In the genomic region with DNA sequence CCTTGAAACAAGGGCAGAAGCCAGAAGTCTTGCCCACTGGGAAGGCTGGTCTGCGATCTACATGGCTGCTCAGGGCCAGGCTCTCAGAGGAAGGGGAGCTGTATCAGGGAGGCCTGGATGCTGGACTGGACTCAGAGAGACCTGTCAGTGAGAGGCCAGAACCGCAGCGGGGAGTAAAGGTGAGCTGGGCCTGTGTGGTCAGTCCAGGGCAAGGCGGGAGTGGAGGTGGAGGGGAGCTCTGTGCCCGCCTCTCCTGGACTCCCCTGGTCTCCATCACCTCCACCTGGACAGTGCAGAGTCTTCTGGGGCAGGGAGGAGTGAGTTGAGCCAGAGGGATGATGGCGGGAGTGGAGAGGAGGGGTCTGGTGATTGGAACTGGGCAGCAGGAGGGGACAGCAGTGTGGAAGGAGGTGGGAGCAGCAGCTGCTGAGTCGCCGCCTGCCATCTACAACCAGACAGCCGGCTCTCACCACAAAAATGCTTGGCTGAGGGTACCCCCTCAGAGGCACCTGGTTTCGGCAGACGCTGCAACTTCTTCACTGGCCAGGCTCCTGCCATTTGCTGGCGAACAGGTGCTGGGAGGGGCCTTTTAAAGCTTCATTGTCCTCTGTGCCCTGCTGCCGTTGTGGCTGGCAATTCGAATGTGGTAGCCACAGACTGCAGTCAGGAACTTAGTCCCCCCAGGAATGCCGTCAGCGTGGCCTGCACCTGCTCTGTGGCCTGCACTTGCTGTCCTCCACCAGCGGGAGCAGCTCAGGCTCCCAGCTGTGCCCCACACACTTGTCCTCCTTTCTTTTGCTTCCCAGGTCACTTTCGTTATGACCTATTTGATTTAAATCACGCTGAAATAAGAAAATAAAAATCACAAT, we compare ENCODE assay signal across 8 cellular contexts. TPM values are rescaled to one million over a fixed set of nuclear protein-coding genes. Genes with fewer than 3 reads are reported as not detected.
DNase-seq lines count a peak whose midpoint lies in the region; ATAC-seq and TF ChIP-seq lines count a peak whose summit lies in the region.

No MANE protein-coding gene starts in this region.

- H3K9me3 Mint-ChIP-seq in CD4-positive, alpha-beta memory T cell = no peaks in the 10 kb centered on the region

- intact Hi-C loops in left colon (cut with DNase I, micrococcal nuclease) (no loop called here), thyroid gland (cut with DNase I) (no loop called here)
- intact Hi-C loops in CD4-positive, alpha-beta memory T cell (cut with micrococcal nuclease) = no loop called here

- POLR2A ChIA-PET in CD4-positive, alpha-beta memory T cell (lab: Charles Lee; ENCODE audit: partially characterized antibody) = no interaction called here

- TF ChIP-seq POLR2A in thyroid gland (IDR thresholded peaks at IDR 0.05) = no peak

- H3K27ac ChIP-seq in angular gyrus (ENCODE audit: low read depth, low read length) (peak overlapping the region; percentile 99), thyroid gland (peak overlapping the region; percentile 91 to 97 (median 96))
- H3K27ac ChIP-seq in CD4-positive, alpha-beta memory T cell (ENCODE audit: low read depth, low read length) = no peak overlapping the region

- peak in 3 of 6 experiments; percentile 13 to 44 (median 34) for TF ChIP-seq CTCF in thyroid gland (IDR thresholded peaks at IDR 0.05)

- no peak overlapping the region for H3K4me3 Mint-ChIP-seq in CD4-positive, alpha-beta memory T cell

- H3K27me3 ChIP-seq in thyroid gland = no peaks in the 10 kb centered on the region
- no peaks in the 10 kb centered on the region for H3K27me3 ChIP-seq in CD4-positive, alpha-beta memory T cell (ENCODE audit: insufficient read depth, low read length)

- H3K4me3 ChIP-seq in thyroid gland (replicated peaks in 1 of 3) = peak overlapping the region in 1 of 3 donors; percentile 46
- H3K4me3 ChIP-seq in CD4-positive, alpha-beta memory T cell (ENCODE audit: low read length in 2 of 2) = no peak overlapping the region

- peaks cover 77 to 83% of the 10 kb centered on the region in 2 donors for H3K4me1 ChIP-seq in thyroid gland
- peaks cover 32% of the 10 kb centered on the region for H3K4me1 ChIP-seq in CD4-positive, alpha-beta memory T cell (ENCODE audit: insufficient read depth, low read length)

- no peaks in the 10 kb centered on the region for H3K9me3 ChIP-seq in thyroid gland
- H3K9me3 ChIP-seq in CD4-positive, alpha-beta memory T cell (ENCODE audit: control insufficient read depth in 1 of 2, low read length in 2 of 2) = no peaks in the 10 kb centered on the region

- WGBS in thyroid gland, 2 donors = 59 to 63% methylated on average over 19 of the region's 19 CpGs

- ATAC-seq in left colon (peak; percentile 16), HG02884 (IDR thresholded peaks at IDR 0.05; ENCODE audit: unreplicated experiment) (no peak)

- no peaks in the 10 kb centered on the region for H3K36me3 ChIP-seq in thyroid gland
- H3K36me3 ChIP-seq in CD4-positive, alpha-beta memory T cell (ENCODE audit: insufficient read depth, low read length) = no peaks in the 10 kb centered on the region

- peaks cover 0 to 5% of the 10 kb centered on the region in 2 donors for H3K36me3 Mint-ChIP-seq in CD4-positive, alpha-beta memory T cell

- H3K27ac Mint-ChIP-seq in CD4-positive, alpha-beta memory T cell = no peak overlapping the region

- H3K4me1 Mint-ChIP-seq in CD4-positive, alpha-beta memory T cell = peaks cover 9 to 38% (median 23%) of the 10 kb centered on the region in 4 donors

- H3K27me3 Mint-ChIP-seq in CD4-positive, alpha-beta memory T cell = no peaks in the 10 kb centered on the region

- CTCF ChIA-PET in CD4-positive, alpha-beta memory T cell (lab: Charles Lee; ENCODE audit: partially characterized antibody) = interaction anchor here (1.7 kb wide), 1 partner anchor 30 kb away, joined by 6 read pairs; no protein-coding TSS in a partner anchor

- DNase-seq in NCI-H82 (lab: John Stamatoyannopoulos, UW) (peak; percentile 23), NCI-H82 treated with DMSO at 0.1 percent for 48 hours (lab: John Stamatoyannopoulos, UW; ENCODE audit: unreplicated experiment) (no peak), left colon (peak in 1 of 2 donors; percentile 62), thyroid gland (peak; percentile 54 to 57), NCI-H146 (lab: John Stamatoyannopoulos, UW) (no peak)
- DNase-seq in CD4-positive, alpha-beta memory T cell = no peak

RNA-seq across cellular contexts. Expression of a gene that starts 3.5 kb away (rescaled TPM):
- 10 to 100 TPM; 29.4 to 44.7 TPM for total RNA-seq in left colon
- 100 to 1,000 TPM; 175 to 226 (median 203) TPM for total RNA-seq in thyroid gland
- total RNA-seq in CD4-positive, alpha-beta memory T cell = 1 to 10 TPM; 1.6 to 1.8 TPM
- under 1 TPM; 0.08 to 0.21 TPM for polyA plus RNA-seq in CD4-positive, alpha-beta memory T cell

RNA-seq across cellular contexts. Expression of a gene that starts 15.5 kb away (rescaled TPM):
- 10 to 100 TPM; 13.4 to 17.1 TPM for total RNA-seq in left colon
- 100 to 1,000 TPM in 2 of 4 donors, 10 to 100 TPM in 2; 45.1 to 518 (median 182) TPM for total RNA-seq in thyroid gland
- total RNA-seq in CD4-positive, alpha-beta memory T cell = not detected
- not detected for polyA plus RNA-seq in CD4-positive, alpha-beta memory T cell

RNA-seq across cellular contexts. Expression of a gene that starts 37.6 kb away (rescaled TPM):
- total RNA-seq in left colon (10 to 100 TPM in 1 of 2 donors, 1 to 10 TPM in 1; 9.8 to 15.7 TPM), thyroid gland (10 to 100 TPM; 28.5 to 40.3 (median 33.1) TPM)
- total RNA-seq in CD4-positive, alpha-beta memory T cell = 10 to 100 TPM; 26.9 to 27.1 TPM
- polyA plus RNA-seq in CD4-positive, alpha-beta memory T cell = 10 to 100 TPM; 34.5 to 40.6 TPM

RNA-seq across cellular contexts. Expression of a gene that starts 52.0 kb away (rescaled TPM):
- total RNA-seq in left colon = 10 to 100 TPM; 25.0 to 33.1 TPM
- not detected for total RNA-seq in thyroid gland
- total RNA-seq in CD4-positive, alpha-beta memory T cell = not detected
- not detected for polyA plus RNA-seq in CD4-positive, alpha-beta memory T cell

Comparison
In these comparisons a context has a peak if more than half of its experiments do, and no peak if none do; other contexts are left out.
1. DNase-seq: peak in NCI-H82 (single experiment) and thyroid gland (2 of 2); none in NCI-H82 treated with DMSO at 0.1 percent for 48 hours (single experiment), CD4-positive, alpha-beta memory T cell (0 of 5) and NCI-H146 (single experiment).
2. RNA of a gene that starts 3.5 kb away (total RNA-seq): 175 to 226 TPM in thyroid gland and 29.4 to 44.7 TPM in left colon; 1.6 to 1.8 TPM in CD4-positive, alpha-beta memory T cell; every median in the first group is over 10 times any median in the second.
3. RNA of a gene that starts 15.5 kb away (total RNA-seq): 45.1 to 518 TPM in thyroid gland and 13.4 to 17.1 TPM in left colon; not detected in CD4-positive, alpha-beta memory T cell; every median in the first group is over 10 times any median in the second.